ENCODE assay signal across 5 cellular contexts in the genomic region with DNA sequence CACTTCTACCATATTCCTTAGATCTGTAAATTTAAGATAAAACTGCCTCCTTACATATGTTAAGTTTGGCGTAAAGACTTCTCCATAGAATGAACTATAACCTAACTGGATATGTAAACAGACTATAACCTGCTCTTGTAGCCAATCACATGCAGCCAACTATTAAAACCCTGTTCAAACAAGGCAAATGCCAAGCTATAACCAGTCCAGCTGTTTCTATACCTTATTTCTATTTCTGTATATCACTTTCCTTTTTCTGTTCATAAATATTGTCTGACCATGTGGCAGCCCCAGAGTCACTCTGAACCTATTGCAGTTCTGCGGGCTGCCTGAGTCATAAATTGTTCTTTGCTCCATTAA. TPM values are rescaled to one million over a fixed set of nuclear protein-coding genes. Genes with fewer than 3 reads are reported as not detected.
"Had no signal": no experiment of that assay in that cellular context is flagged by ENCODE, and none has a peak within 500 bp of the region (broad histone marks: within the 10 kb centered on the region; RNA-seq: fewer than 3 reads in every experiment).

No MANE protein-coding gene starts in this region.

- H3K27ac ChIP-seq: GM23248 had no signal

- ATAC-seq: HepG2 had no signal

- DNase-seq: GM23248, GOT3, H9, HCEC 1CT had no signal

- H3K4me3 ChIP-seq: GM23248 had no signal

- H3K9ac ChIP-seq: GM23248 had no signal

RNA-seq across cellular contexts. Expression of gene POF1B, which starts 12.4 kb away (rescaled TPM):
- total RNA-seq: GM23248, H9, HepG2 had no signal
